Comparison of ENCODE assay signal across 8 cellular contexts in the genomic region with DNA sequence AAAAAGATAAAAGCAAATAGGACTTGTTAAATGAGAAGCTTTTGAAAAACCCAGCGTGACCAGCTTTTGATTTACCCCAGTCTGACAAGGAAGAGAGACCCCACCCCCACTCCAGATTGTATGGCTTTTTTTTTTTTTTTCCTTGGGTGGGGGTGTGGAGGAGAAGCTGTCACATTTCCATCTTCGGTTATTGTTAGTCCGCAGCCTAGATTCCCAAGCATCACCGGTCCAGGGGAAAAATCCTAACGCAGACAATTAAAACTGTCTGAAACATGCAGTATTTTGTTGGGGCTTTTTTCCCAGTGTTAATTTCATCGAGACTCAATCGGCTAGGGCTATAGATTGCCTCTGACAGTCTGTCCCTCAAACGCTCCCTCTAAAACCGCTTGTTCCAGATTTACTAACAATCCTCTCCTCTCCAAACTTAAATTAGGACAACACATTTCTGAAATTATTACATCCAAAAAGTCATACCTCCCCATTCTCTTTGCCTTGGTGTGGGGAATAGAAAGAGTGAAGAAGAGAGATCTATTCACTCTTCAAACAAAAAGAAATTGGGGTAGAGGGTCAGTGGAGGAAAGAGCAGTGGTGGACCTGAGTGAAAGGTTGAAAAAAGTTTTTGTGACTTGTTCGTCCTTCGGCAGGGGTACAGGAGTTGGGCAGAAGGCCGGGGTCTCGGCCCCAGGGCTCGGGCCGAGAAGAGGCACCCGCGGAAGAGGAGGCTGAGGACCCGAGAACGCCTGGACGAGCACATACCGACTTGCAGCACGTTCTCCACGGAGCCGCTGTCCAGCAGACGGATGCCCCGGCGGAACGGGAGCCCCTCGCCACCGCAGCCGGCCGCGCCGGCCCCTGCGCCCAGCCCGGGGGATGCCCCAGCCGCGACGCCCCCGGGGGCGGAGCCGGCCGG. TPM values are rescaled to one million over a fixed set of nuclear protein-coding genes. Genes with fewer than 3 reads are reported as not detected.
DNase-seq lines count a peak whose midpoint lies in the region; ATAC-seq and TF ChIP-seq lines count a peak whose summit lies in the region.

No MANE protein-coding gene starts in this region.

- ATAC-seq in mucosa of descending colon: peak; percentile 41
- no peak for ATAC-seq in HG03378 (IDR thresholded peaks at IDR 0.05; ENCODE audit: unreplicated experiment)

- no peaks in the 10 kb centered on the region for H3K36me3 ChIP-seq in MG63
- H3K36me3 ChIP-seq in mucosa of descending colon (ENCODE audit: low read depth): no peaks in the 10 kb centered on the region
- no peaks in the 10 kb centered on the region for H3K36me3 ChIP-seq in tibial nerve

- no peak for TF ChIP-seq POLR2A in tibial nerve (IDR thresholded peaks at IDR 0.05)

- H3K4me1 ChIP-seq in mucosa of descending colon (ENCODE audit: low read depth): peaks cover 16% of the 10 kb centered on the region
- peaks cover 0 to 19% (median 5%) of the 10 kb centered on the region in 4 donors for H3K4me1 ChIP-seq in tibial nerve

- H3K27ac ChIP-seq in tibial nerve: peak overlapping the region in 1 of 4 donors; percentile 84

- 2% methylated on average over 20 to 25 of the region's 43 CpGs for WGBS in tibial nerve, 2 donors

- no peaks in the 10 kb centered on the region for H3K9me3 ChIP-seq in MG63
- H3K9me3 ChIP-seq in mucosa of descending colon: no peaks in the 10 kb centered on the region
- no peaks in the 10 kb centered on the region for H3K9me3 ChIP-seq in tibial nerve

- TF ChIP-seq CTCF in epithelial cell of proximal tubule (conservative IDR thresholded peaks at IDR 0.05; ENCODE audit: low read depth, low read length) (no peak), mucosa of descending colon (IDR thresholded peaks at IDR 0.05) (no peak), tibial nerve (IDR thresholded peaks at IDR 0.05) (no peak)

- intact Hi-C loops in mucosa of descending colon (cut with DNase I, micrococcal nuclease): no loop called here

- peak; percentile 67 for DNase-seq in activated CD8-positive, alpha-beta memory T cell treated with anti-CD3 and anti-CD28 coated beads for 24 hours
- DNase-seq in activated CD8-positive, alpha-beta memory T cell treated with anti-CD3 and anti-CD28 coated beads, Interleukin-2, amount 50 U/mL, for 4 hours: no peak
- DNase-seq in MG63 (peak; percentile 46), epithelial cell of proximal tubule (ENCODE audit: low read depth) (no peak), mucosa of descending colon (peak; percentile 62 to 69 (median 68)), tibial nerve (ENCODE audit: low spot score in 2 of 2) (peak in 1 of 2 donors; percentile 12)
- DNase-seq in activated CD4-positive, alpha-beta T cell treated with anti-CD3 and anti-CD28 coated beads, Interleukin-2, amount 50 U/mL, for 48 hours: peak; percentile 26 to 39

- H3K27me3 ChIP-seq in MG63 (peaks cover 5% of the 10 kb centered on the region; the same call in 1 of the 2 replicates), tibial nerve (no peaks in the 10 kb centered on the region)

- H3K4me3 ChIP-seq in MG63 (peak overlapping the region; percentile 35), epithelial cell of proximal tubule (ENCODE audit: low read depth, low read length) (peak overlapping the region; percentile 79), mucosa of descending colon (peak overlapping the region; percentile 73), tibial nerve (peak overlapping the region; percentile 34 to 83 (median 69))

- TF ChIP-seq EP300 in tibial nerve (IDR thresholded peaks at IDR 0.05): no peak

RNA-seq across cellular contexts. Expression of a gene that starts 1.1 kb away (rescaled TPM):
- 0.12 and 0.56 TPM in 2 replicates for total RNA-seq in MG63 (2014; rRNA removed; shearing (Covaris generic); ENCODE audit: low replicate concordance)
- total RNA-seq in epithelial cell of proximal tubule: 0.23 and 0.72 TPM in 2 replicates
- total RNA-seq in mucosa of descending colon: 10 to 100 TPM in 2 of 3 donors, 1 to 10 TPM in 1; 6.9 to 16.5 (median 10.1) TPM
- total RNA-seq in tibial nerve: 1 to 10 TPM; 2.1 to 3.7 (median 2.5) TPM

Comparison
In these comparisons a context has a peak if more than half of its experiments do, and no peak if none do; other contexts are left out.
1. DNase-seq: peak in activated CD8-positive, alpha-beta memory T cell treated with anti-CD3 and anti-CD28 coated beads for 24 hours (single experiment), MG63 (single experiment), activated CD4-positive, alpha-beta T cell treated with anti-CD3 and anti-CD28 coated beads, Interleukin-2, amount 50 U/mL, for 48 hours (2 of 2) and mucosa of descending colon (3 of 3); none in activated CD8-positive, alpha-beta memory T cell treated with anti-CD3 and anti-CD28 coated beads, Interleukin-2, amount 50 U/mL, for 4 hours (single experiment) and epithelial cell of proximal tubule (single experiment).
2. Peak in every context shown above with its lines, with median percentiles within 50 percentile points of each other: H3K4me3 ChIP-seq.